Comparison of ENCODE assay signal across 1 cellular context in the genomic region with DNA sequence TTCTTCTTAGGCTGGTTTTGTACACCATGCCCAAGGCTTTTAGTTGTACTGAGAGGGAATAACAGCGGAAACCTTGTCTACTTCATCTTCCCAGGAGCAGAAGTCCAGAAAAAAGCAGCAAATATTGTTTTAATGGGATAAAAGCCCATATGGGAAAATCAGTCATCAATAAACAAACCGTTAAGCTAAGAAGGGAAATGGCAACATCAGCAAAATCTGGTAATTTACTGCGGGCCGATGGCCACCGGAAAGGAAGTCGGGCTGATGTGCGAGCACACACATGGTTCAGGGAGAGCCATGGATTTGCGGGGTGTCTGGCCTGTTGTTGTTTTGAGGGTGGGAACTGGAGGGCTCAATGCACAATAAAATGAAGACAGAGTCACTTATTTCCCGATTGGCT.
TF ChIP-seq lines count a peak whose summit lies in the region.

No MANE protein-coding gene starts in this region.

TF ChIP-seq in GM23338, 12 proteins besides CTCF, POLR2A, EP300 and RAD21 (continued from another document):
- TF ChIP-seq, protein P1, sequence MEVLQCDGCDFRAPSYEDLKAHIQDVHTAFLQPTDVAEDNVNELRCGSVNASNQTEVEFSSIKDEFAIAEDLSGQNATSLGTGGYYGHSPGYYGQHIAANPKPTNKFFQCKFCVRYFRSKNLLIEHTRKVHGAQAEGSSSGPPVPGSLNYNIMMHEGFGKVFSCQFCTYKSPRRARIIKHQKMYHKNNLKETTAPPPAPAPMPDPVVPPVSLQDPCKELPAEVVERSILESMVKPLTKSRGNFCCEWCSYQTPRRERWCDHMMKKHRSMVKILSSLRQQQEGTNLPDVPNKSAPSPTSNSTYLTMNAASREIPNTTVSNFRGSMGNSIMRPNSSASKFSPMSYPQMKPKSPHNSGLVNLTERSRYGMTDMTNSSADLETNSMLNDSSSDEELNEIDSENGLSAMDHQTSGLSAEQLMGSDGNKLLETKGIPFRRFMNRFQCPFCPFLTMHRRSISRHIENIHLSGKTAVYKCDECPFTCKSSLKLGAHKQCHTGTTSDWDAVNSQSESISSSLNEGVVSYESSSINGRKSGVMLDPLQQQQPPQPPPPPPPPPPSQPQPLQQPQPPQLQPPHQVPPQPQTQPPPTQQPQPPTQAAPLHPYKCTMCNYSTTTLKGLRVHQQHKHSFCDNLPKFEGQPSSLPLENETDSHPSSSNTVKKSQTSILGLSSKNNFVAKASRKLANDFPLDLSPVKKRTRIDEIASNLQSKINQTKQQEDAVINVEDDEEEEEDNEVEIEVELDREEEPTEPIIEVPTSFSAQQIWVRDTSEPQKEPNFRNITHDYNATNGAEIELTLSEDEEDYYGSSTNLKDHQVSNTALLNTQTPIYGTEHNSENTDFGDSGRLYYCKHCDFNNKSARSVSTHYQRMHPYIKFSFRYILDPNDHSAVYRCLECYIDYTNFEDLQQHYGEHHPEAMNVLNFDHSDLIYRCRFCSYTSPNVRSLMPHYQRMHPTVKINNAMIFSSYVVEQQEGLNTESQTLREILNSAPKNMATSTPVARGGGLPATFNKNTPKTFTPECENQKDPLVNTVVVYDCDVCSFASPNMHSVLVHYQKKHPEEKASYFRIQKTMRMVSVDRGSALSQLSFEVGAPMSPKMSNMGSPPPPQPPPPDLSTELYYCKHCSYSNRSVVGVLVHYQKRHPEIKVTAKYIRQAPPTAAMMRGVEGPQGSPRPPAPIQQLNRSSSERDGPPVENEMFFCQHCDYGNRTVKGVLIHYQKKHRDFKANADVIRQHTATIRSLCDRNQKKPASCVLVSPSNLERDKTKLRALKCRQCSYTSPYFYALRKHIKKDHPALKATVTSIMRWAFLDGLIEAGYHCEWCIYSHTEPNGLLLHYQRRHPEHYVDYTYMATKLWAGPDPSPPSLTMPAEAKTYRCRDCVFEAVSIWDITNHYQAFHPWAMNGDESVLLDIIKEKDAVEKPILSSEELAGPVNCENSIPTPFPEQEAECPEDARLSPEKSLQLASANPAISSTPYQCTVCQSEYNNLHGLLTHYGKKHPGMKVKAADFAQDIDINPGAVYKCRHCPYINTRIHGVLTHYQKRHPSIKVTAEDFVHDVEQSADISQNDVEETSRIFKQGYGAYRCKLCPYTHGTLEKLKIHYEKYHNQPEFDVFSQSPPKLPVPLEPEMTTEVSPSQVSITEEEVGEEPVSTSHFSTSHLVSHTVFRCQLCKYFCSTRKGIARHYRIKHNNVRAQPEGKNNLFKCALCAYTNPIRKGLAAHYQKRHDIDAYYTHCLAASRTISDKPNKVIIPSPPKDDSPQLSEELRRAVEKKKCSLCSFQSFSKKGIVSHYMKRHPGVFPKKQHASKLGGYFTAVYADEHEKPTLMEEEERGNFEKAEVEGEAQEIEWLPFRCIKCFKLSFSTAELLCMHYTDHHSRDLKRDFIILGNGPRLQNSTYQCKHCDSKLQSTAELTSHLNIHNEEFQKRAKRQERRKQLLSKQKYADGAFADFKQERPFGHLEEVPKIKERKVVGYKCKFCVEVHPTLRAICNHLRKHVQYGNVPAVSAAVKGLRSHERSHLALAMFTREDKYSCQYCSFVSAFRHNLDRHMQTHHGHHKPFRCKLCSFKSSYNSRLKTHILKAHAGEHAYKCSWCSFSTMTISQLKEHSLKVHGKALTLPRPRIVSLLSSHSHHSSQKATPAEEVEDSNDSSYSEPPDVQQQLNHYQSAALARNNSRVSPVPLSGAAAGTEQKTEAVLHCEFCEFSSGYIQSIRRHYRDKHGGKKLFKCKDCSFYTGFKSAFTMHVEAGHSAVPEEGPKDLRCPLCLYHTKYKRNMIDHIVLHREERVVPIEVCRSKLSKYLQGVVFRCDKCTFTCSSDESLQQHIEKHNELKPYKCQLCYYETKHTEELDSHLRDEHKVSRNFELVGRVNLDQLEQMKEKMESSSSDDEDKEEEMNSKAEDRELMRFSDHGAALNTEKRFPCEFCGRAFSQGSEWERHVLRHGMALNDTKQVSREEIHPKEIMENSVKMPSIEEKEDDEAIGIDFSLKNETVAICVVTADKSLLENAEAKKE (CRISPR knock-in tag; IDR thresholded peaks at IDR 0.05), result no peak
- no peak for TF ChIP-seq CREB1 (CRISPR knock-in tag; IDR thresholded peaks at IDR 0.05; ENCODE audit: low read depth)
